In genomic region chr5:83011990-83012389, GRCh38 we compare ENCODE assay signal across 13 cellular contexts.
DNase-seq lines count a peak whose midpoint lies in the region; ATAC-seq, FAIRE-seq and TF ChIP-seq lines count a peak whose summit lies in the region.
"Had no signal": no experiment of that assay in that cellular context is flagged by ENCODE, and none has a peak within 500 bp of the region (broad histone marks: within the 10 kb centered on the region; RNA-seq: fewer than 3 reads in every experiment).

No MANE protein-coding gene starts in this region.

- TF ChIP-seq POLR2A in HepG2 (IDR thresholded peaks at IDR 0.05; ENCODE audit: insufficient read depth in 1 of 2, low read depth in 2 of 2, low read length in 2 of 2) (no peak), right lobe of liver (IDR thresholded peaks at IDR 0.05) (no peak)

- no peak for FAIRE-seq in HepG2 (lab: Jason Lieb, UNC)

- H3K79me2 ChIP-seq in HepG2 (ENCODE audit: insufficient read depth, low read length): no peaks in the 10 kb centered on the region
- H3K79me2 ChIP-seq: hepatocyte had no signal

- no peak overlapping the region for H2AFZ ChIP-seq in HepG2 (ENCODE audit: low read length)
- H2AFZ ChIP-seq: hepatocyte, neural progenitor cell had no signal

- no peaks in the 10 kb centered on the region for H3K4me1 Mint-ChIP-seq in activated CD4-positive, alpha-beta T cell treated with anti-CD3 and anti-CD28 coated beads for 36 hours
- H3K4me1 Mint-ChIP-seq: activated CD8-positive, alpha-beta memory T cell treated with anti-CD3 and anti-CD28 coated beads, Interleukin-2, amount 10 ng/mL, durations not matched to agents 7 days and 5 days had no signal

- no peaks in the 10 kb centered on the region for H3K36me3 ChIP-seq in HepG2 (replicated peaks in 1 of 2; ENCODE audit: control insufficient read depth in 1 of 2, insufficient read depth in 2 of 2, low read length in 2 of 2)
- no peaks in the 10 kb centered on the region for H3K36me3 ChIP-seq in right lobe of liver
- H3K36me3 ChIP-seq in upper lobe of right lung: no peaks in the 10 kb centered on the region
- H3K36me3 ChIP-seq: neural progenitor cell had no signal

- POLR2A ChIA-PET in HepG2 (lab: Yijun Ruan, JAX): no interaction called here
- POLR2A ChIA-PET in activated CD4-positive, alpha-beta T cell treated with anti-CD3 and anti-CD28 coated beads for 36 hours (lab: Charles Lee): interaction anchor here (0.6 kb wide), 1 partner anchor 25 kb away, joined by 6 read pairs; no protein-coding TSS in a partner anchor

- no peak for TF ChIP-seq RAD21 in HepG2 (CRISPR knock-in tag; IDR thresholded peaks at IDR 0.05)

- no peaks in the 10 kb centered on the region for H3K4me1 ChIP-seq in HepG2 (ENCODE audit: insufficient read depth, low read length)
- no peaks in the 10 kb centered on the region for H3K4me1 ChIP-seq in right lobe of liver
- no peaks in the 10 kb centered on the region for H3K4me1 ChIP-seq in upper lobe of right lung
- H3K4me1 ChIP-seq: neural progenitor cell had no signal

- no peaks in the 10 kb centered on the region for H3K27me3 Mint-ChIP-seq in activated CD4-positive, alpha-beta T cell treated with anti-CD3 and anti-CD28 coated beads for 36 hours

- H3K9ac ChIP-seq in HepG2 (ENCODE audit: insufficient read depth, low read depth, low read length): no peak overlapping the region
- H3K9ac ChIP-seq: neural progenitor cell had no signal

- 0% methylated on average over 1 of the region's 3 CpGs for WGBS in HepG2 (ENCODE audit: low lambda C conversion rate)
- WGBS in right lobe of liver (ENCODE audit: insufficient coverage, low coverage, low lambda C conversion rate, missing lambda C conversion rate): 82% methylated on average over 3 of the region's 3 CpGs

- no peak overlapping the region for H3K27ac Mint-ChIP-seq in activated CD4-positive, alpha-beta T cell treated with anti-CD3 and anti-CD28 coated beads for 36 hours
- H3K27ac Mint-ChIP-seq: activated CD8-positive, alpha-beta memory T cell treated with anti-CD3 and anti-CD28 coated beads, Interleukin-2, amount 10 ng/mL, durations not matched to agents 7 days and 5 days; neural progenitor cell had no signal

- H3K9me3 ChIP-seq in HepG2 (ENCODE audit: low read length) (no peaks in the 10 kb centered on the region), right lobe of liver (no peaks in the 10 kb centered on the region), upper lobe of right lung (no peaks in the 10 kb centered on the region)

- TF ChIP-seq EP300 in HepG2 (IDR thresholded peaks at IDR 0.05; ENCODE audit: low read depth in 2 of 2, low read length in 2 of 2) (no peak), HepG2 (CRISPR knock-in tag; IDR thresholded peaks at IDR 0.05; ENCODE audit: borderline replicate concordance) (no peak)

- H3K4me2 ChIP-seq in HepG2 (ENCODE audit: low read depth, low read length): no peak overlapping the region
- H3K4me2 ChIP-seq: hepatocyte, neural progenitor cell had no signal

- H3K4me3 ChIP-seq in HepG2 (replicated peaks in 1 of 3; ENCODE audit: insufficient read depth in 1 of 3, low read depth in 2 of 3, low read length in 3 of 3): no peak overlapping the region
- H3K4me3 ChIP-seq in right lobe of liver: no peak overlapping the region
- no peak overlapping the region for H3K4me3 ChIP-seq in upper lobe of right lung
- H3K4me3 ChIP-seq: hepatocyte, neural progenitor cell had no signal

- CTCF ChIA-PET in HepG2 (lab: Yijun Ruan, JAX; ENCODE audit: low intra/inter-chr PET ratio, low total read pairs): no interaction called here
- CTCF ChIA-PET in activated CD4-positive, alpha-beta T cell treated with anti-CD3 and anti-CD28 coated beads for 36 hours (lab: Charles Lee): interaction anchor here (1.0 kb wide), 1 partner anchor 243 kb away, joined by 3 read pairs; no protein-coding TSS in a partner anchor

- intact Hi-C loops in HepG2 (cut with micrococcal nuclease; ENCODE audit: unreplicated experiment): no loop called here
- intact Hi-C loops in right lobe of liver (cut with DNase I): no loop called here
- intact Hi-C loops in upper lobe of right lung (cut with DNase I): no loop called here
- intact Hi-C loops in activated CD4-positive, alpha-beta T cell treated with anti-CD3 and anti-CD28 coated beads for 36 hours (cut with DNase I, micrococcal nuclease): no loop called here

- H4K20me1 ChIP-seq in HepG2 (ENCODE audit: insufficient read depth, low read length): no peaks in the 10 kb centered on the region

- H3K27ac ChIP-seq in HepG2 (ENCODE audit: extremely low read length, insufficient read depth, low read length) (no peak overlapping the region), right lobe of liver (no peak overlapping the region), upper lobe of right lung (no peak overlapping the region)
- H3K27ac ChIP-seq: hepatocyte, neural progenitor cell had no signal

- ATAC-seq in HepG2 (no peak), right lobe of liver (no peak), HG02759 (IDR thresholded peaks at IDR 0.05; ENCODE audit: unreplicated experiment) (peak; percentile 98), HG03571 (IDR thresholded peaks at IDR 0.05; ENCODE audit: unreplicated experiment) (peak; percentile 100), upper lobe of right lung (peak; percentile 53)
- no peak for ATAC-seq in activated CD4-positive, alpha-beta T cell treated with anti-CD3 and anti-CD28 coated beads for 36 hours
- ATAC-seq: activated CD8-positive, alpha-beta memory T cell treated with anti-CD3 and anti-CD28 coated beads, Interleukin-2, amount 10 ng/mL, durations not matched to agents 7 days and 5 days had no signal

- TF ChIP-seq CTCF in HepG2 (CRISPR knock-in tag; IDR thresholded peaks at IDR 0.05) (no peak), right lobe of liver (IDR thresholded peaks at IDR 0.05) (no peak), upper lobe of right lung (IDR thresholded peaks at IDR 0.05) (no peak)

- no TSS peak for BruUV-seq in HepG2 (replicated peaks; lab: Mats Ljungman, UMichigan)

- peaks cover 2% of the 10 kb centered on the region for H3K36me3 Mint-ChIP-seq in activated CD4-positive, alpha-beta T cell treated with anti-CD3 and anti-CD28 coated beads for 36 hours (ENCODE audit: low read depth)
- H3K36me3 Mint-ChIP-seq: activated CD8-positive, alpha-beta memory T cell treated with anti-CD3 and anti-CD28 coated beads, Interleukin-2, amount 10 ng/mL, durations not matched to agents 7 days and 5 days; neural progenitor cell had no signal

- H3K9me3 Mint-ChIP-seq in activated CD4-positive, alpha-beta T cell treated with anti-CD3 and anti-CD28 coated beads for 36 hours (ENCODE audit: low read depth): no peaks in the 10 kb centered on the region

- H3K4me3 Mint-ChIP-seq in activated CD4-positive, alpha-beta T cell treated with anti-CD3 and anti-CD28 coated beads for 36 hours: no peak overlapping the region
- H3K4me3 Mint-ChIP-seq: activated CD8-positive, alpha-beta memory T cell treated with anti-CD3 and anti-CD28 coated beads, Interleukin-2, amount 10 ng/mL, durations not matched to agents 7 days and 5 days; neural progenitor cell had no signal

- DNase-seq in HepG2 (ENCODE audit: low spot score): no peak
- DNase-seq in right lobe of liver: no peak
- DNase-seq in upper lobe of right lung: no peak
- no peak for DNase-seq in activated CD4-positive, alpha-beta T cell treated with anti-CD3 and anti-CD28 coated beads for 36 hours
- no peak for DNase-seq in NCI-H146 (lab: John Stamatoyannopoulos, UW)
- DNase-seq in NCI-H2227 (lab: John Stamatoyannopoulos, UW; ENCODE audit: unreplicated experiment): no peak
- DNase-seq: activated CD8-positive, alpha-beta memory T cell treated with anti-CD3 and anti-CD28 coated beads, Interleukin-2, amount 10 ng/mL, durations not matched to agents 7 days and 5 days; central memory CD4-positive, alpha-beta T cell; SHP77 treated with DMSO at 0.1 percent for 48 hours had no signal

- in situ Hi-C loops in HepG2 (cut with HindIII; ENCODE audit: extremely low pct_ligation_motif_present, low pct_unique_long_range_greater_than_20kb): no loop called here

- H3K27me3 ChIP-seq in HepG2 (ENCODE audit: control insufficient read depth in 1 of 2, insufficient read depth in 2 of 2, low read length in 2 of 2) (peaks cover 0 to under 1% of the 10 kb centered on the region in 2 experiments; a peak in 1 of 5 replicates), right lobe of liver (no peaks in the 10 kb centered on the region), upper lobe of right lung (no peaks in the 10 kb centered on the region)
- H3K27me3 ChIP-seq: hepatocyte, neural progenitor cell had no signal

TF ChIP-seq in HepG2, 621 proteins besides CTCF, POLR2A, EP300 and RAD21:
- TF ChIP-seq FOXM1 (CRISPR knock-in tag; IDR thresholded peaks at IDR 0.05): no peak
- no peak for TF ChIP-seq ZGPAT (CRISPR knock-in tag; IDR thresholded peaks at IDR 0.05)
- TF ChIP-seq HBP1 (CRISPR knock-in tag; IDR thresholded peaks at IDR 0.05; ENCODE audit: low read depth): no peak
- peak; percentile 44; the same call in 1 of the 2 replicates for TF ChIP-seq ATF7 (IDR thresholded peaks at IDR 0.05)
- TF ChIP-seq ATF7 (CRISPR knock-in tag; IDR thresholded peaks at IDR 0.05): no peak
- no peak for TF ChIP-seq ZNF10 (CRISPR knock-in tag; IDR thresholded peaks at IDR 0.05; ENCODE audit: borderline replicate concordance, low read depth)

Comparison
In these comparisons a context has a peak if more than half of its experiments do, and no peak if none do; other contexts are left out.
1. ATAC-seq: peak in HG02759 (single experiment), HG03571 (single experiment) and upper lobe of right lung (single experiment); none in HepG2 (single experiment), right lobe of liver (0 of 4) and activated CD4-positive, alpha-beta T cell treated with anti-CD3 and anti-CD28 coated beads for 36 hours (single experiment).